22 cellular contexts compared by ENCODE assay signal in the genomic region with DNA sequence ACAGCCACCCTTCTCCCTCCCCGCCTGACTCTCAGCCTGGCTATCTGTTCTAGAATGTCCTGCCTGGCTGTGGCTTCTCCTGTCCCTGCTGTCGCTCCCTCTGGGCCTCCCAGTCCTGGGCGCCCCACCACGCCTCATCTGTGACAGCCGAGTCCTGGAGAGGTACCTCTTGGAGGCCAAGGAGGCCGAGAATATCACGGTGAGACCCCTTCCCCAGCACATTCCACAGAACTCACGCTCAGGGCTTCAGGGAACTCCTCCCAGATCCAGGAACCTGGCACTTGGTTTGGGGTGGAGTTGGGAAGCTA. TPM values are rescaled to one million over a fixed set of nuclear protein-coding genes. Genes with fewer than 3 reads are reported as not detected.
DNase-seq lines count a peak whose midpoint lies in the region; ATAC-seq and TF ChIP-seq lines count a peak whose summit lies in the region.
"Had no signal": no experiment of that assay in that cellular context is flagged by ENCODE, and none has a peak within 500 bp of the region (broad histone marks: within the 10 kb centered on the region; RNA-seq: fewer than 3 reads in every experiment).

No MANE protein-coding gene starts in this region.

- no peak for DNase-seq in NT2/D1 (ENCODE audit: low read depth, low spot score)
- DNase-seq in type B pancreatic cell (ENCODE audit: extremely low spot score, unreplicated experiment), result no peak
- DNase-seq: ACHN; C1 segment of cervical spinal cord; CD8-positive, alpha-beta memory T cell; DMS79 treated with DMSO at 0.1 percent for 48 hours; GM23248; Karpas-422; NCI-H1417 treated with DMSO at 0.1 percent for 48 hours; NCI-H187 treated with DMSO at 0.1 percent for 48 hours; NCI-H2227 treated with DMSO at 0.1 percent for 48 hours; NCI-H524; NCI-H82; PC-3; RPMI8226; SHP77 treated with DMSO at 0.1 percent for 48 hours; T-helper 1 cell had no signal

- H3K4me3 ChIP-seq in NT2/D1 (ENCODE audit: insufficient read length, low read depth), result no peak overlapping the region
- peak overlapping the region; percentile 31 for H3K4me3 ChIP-seq in iPS-15b (ENCODE audit: low read depth, low read length)
- H3K4me3 ChIP-seq: GM23248 had no signal

- H3K4me1 ChIP-seq in NT2/D1 (ENCODE audit: insufficient read depth, insufficient read length), result peaks cover 4% of the 10 kb centered on the region
- no peaks in the 10 kb centered on the region for H3K4me1 ChIP-seq in iPS-15b (ENCODE audit: control insufficient read depth, insufficient read depth, low read length)

- H3K27me3 Mint-ChIP-seq in type B pancreatic cell, result peaks cover 77% of the 10 kb centered on the region

- ATAC-seq in HG03442 (IDR thresholded peaks at IDR 0.05; ENCODE audit: unreplicated experiment), result no peak
- no peak for ATAC-seq in GM19023 (IDR thresholded peaks at IDR 0.05; ENCODE audit: unreplicated experiment)
- ATAC-seq: PC-3 had no signal

- H3K36me3 Mint-ChIP-seq in type B pancreatic cell, result no peaks in the 10 kb centered on the region

- peak overlapping the region; percentile 44 for H3K4me3 Mint-ChIP-seq in type B pancreatic cell
- H3K4me3 Mint-ChIP-seq: CD8-positive, alpha-beta memory T cell had no signal

- H3K9ac ChIP-seq in NT2/D1 (ENCODE audit: insufficient read length, low read depth) (peak overlapping the region; percentile 56), iPS-15b (ENCODE audit: low read depth, low read length) (no peak overlapping the region)
- H3K9ac ChIP-seq: GM23248, SK-N-SH had no signal

- H3K4me1 Mint-ChIP-seq in type B pancreatic cell (ENCODE audit: unreplicated experiment), result peaks cover 4% of the 10 kb centered on the region

- peaks cover 14% of the 10 kb centered on the region for H3K9me3 Mint-ChIP-seq in type B pancreatic cell

- H3K9me3 ChIP-seq in NT2/D1 (ENCODE audit: insufficient read depth, low read length), result no peaks in the 10 kb centered on the region; the same call in 1 of the 2 replicates
- H3K9me3 ChIP-seq in iPS-15b (ENCODE audit: control insufficient read depth, insufficient read depth, low read length), result no peaks in the 10 kb centered on the region
- H3K9me3 ChIP-seq: SK-N-SH had no signal

- H3K27me3 ChIP-seq in NT2/D1 (ENCODE audit: insufficient read depth, insufficient read length), result peaks cover 41% of the 10 kb centered on the region
- peaks cover 22% of the 10 kb centered on the region for H3K27me3 ChIP-seq in iPS-15b (ENCODE audit: control insufficient read depth, insufficient read depth, low read length)

- H3K27ac Mint-ChIP-seq in type B pancreatic cell, result no peak overlapping the region
- H3K27ac Mint-ChIP-seq: CD8-positive, alpha-beta memory T cell had no signal

- no peak for TF ChIP-seq CTCF in type B pancreatic cell (conservative IDR thresholded peaks at IDR 0.05)

- H3K36me3 ChIP-seq in NT2/D1 (ENCODE audit: insufficient read depth, insufficient read length, low read length), result no peaks in the 10 kb centered on the region
- no peaks in the 10 kb centered on the region for H3K36me3 ChIP-seq in iPS-15b (ENCODE audit: control insufficient read depth, insufficient read depth, low read length)

RNA-seq across cellular contexts. Expression of a gene that starts 1.2 kb away (rescaled TPM):
- total RNA-seq in type B pancreatic cell (ENCODE audit: low replicate concordance), result 0.22 and 0.40 TPM in 2 replicates
- total RNA-seq: GM23248, MCF 10A, PC-3 had no signal

RNA-seq across cellular contexts. Expression of a gene that starts 11.9 kb away (rescaled TPM):
- not detected in 2 replicates for total RNA-seq in type B pancreatic cell (ENCODE audit: low replicate concordance)
- total RNA-seq: CD8-positive, alpha-beta memory T cell; GM23248; MCF 10A; PC-3 had no signal

RNA-seq across cellular contexts. Expression of a gene that starts 15.5 kb away (rescaled TPM):
- total RNA-seq in type B pancreatic cell (ENCODE audit: low replicate concordance), result 39.2 and 41.0 TPM in 2 replicates

RNA-seq across cellular contexts. Expression of a gene that starts 27.4 kb away (rescaled TPM):
- 49.5 and 79.4 TPM in 2 replicates for total RNA-seq in type B pancreatic cell (ENCODE audit: low replicate concordance)

RNA-seq across cellular contexts. Expression of a gene that starts 47.9 kb away (rescaled TPM):
- total RNA-seq in type B pancreatic cell (ENCODE audit: low replicate concordance), result 179 and 203 TPM in 2 replicates
